Comparison of ENCODE assay signal across 2 cellular contexts in the genomic region with DNA sequence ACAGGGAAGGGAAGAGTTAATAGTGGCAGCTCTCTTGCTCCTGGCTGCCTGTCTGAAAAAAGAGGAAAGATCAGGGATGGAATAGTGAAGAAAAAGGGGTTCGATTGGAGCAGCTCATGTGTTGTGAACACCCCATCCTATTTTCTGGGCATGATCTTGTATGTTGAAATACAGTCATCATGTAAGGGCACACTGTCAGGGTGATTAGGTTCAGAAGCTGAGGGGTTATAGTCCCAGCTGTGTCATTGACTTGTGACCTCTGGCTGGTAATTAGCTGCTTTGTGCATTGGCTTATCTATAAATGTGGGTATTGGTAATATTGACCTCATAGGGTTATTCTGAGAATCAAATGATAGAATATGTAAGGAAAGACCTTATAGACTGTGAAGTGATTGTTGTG.
TF ChIP-seq lines count a peak whose summit lies in the region.

No MANE protein-coding gene starts in this region.

TF ChIP-seq in HCT116, 20 proteins besides CTCF, POLR2A, EP300 and RAD21:
- TF ChIP-seq CEBPB (IDR thresholded peaks at IDR 0.05; ENCODE audit: low read depth) (no peak), EZH2phosphoT487 (IDR thresholded peaks at IDR 0.05; ENCODE audit: borderline replicate concordance) (no peak), JUND (IDR thresholded peaks at IDR 0.05) (no peak), YY1 (IDR thresholded peaks at IDR 0.05; ENCODE audit: extremely low read depth, insufficient replicate concordance, low read depth, low read length) (no peak), ZFX (IDR thresholded peaks at IDR 0.05) (no peak), SRF (IDR thresholded peaks at IDR 0.05; ENCODE audit: low read depth) (no peak), EGR1 (IDR thresholded peaks at IDR 0.05; ENCODE audit: low read depth) (no peak)
- TF ChIP-seq, protein P1, sequence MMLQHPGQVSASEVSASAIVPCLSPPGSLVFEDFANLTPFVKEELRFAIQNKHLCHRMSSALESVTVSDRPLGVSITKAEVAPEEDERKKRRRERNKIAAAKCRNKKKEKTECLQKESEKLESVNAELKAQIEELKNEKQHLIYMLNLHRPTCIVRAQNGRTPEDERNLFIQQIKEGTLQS (IDR thresholded peaks at IDR 0.05), result no peak

TF ChIP-seq in GM12878, 131 proteins besides CTCF, POLR2A, EP300 and RAD21:
- TF ChIP-seq RAD51 (IDR thresholded peaks at IDR 0.05) (no peak), BACH1 (IDR thresholded peaks at IDR 0.05; ENCODE audit: borderline replicate concordance) (no peak), ZNF24 (IDR thresholded peaks at IDR 0.05) (no peak), IKZF1 (conservative IDR thresholded peaks at IDR 0.05) (no peak), KAT2A (conservative IDR thresholded peaks at IDR 0.05; ENCODE audit: control insufficient read depth, low read depth, low read length) (no peak), STAT1 (conservative IDR thresholded peaks at IDR 0.05) (no peak), SMC3 (IDR thresholded peaks at IDR 0.05; ENCODE audit: borderline replicate concordance, low read length) (no peak), SREBF2 (IDR thresholded peaks at IDR 0.05; ENCODE audit: low read length) (no peak), ZNF207 (IDR thresholded peaks at IDR 0.05; ENCODE audit: borderline replicate concordance) (no peak), CREM (IDR thresholded peaks at IDR 0.05; ENCODE audit: low read depth) (no peak), MEF2B (IDR thresholded peaks at IDR 0.05; ENCODE audit: partially characterized antibody, poor library complexity, severe bottlenecking) (no peak), NKRF (conservative IDR thresholded peaks at IDR 0.05) (no peak), CHD2 (IDR thresholded peaks at IDR 0.05; ENCODE audit: borderline replicate concordance, low read depth, low read length) (no peak), LARP7 (IDR thresholded peaks at IDR 0.05) (no peak), SUPT20H (IDR thresholded peaks at IDR 0.05; ENCODE audit: borderline replicate concordance, control insufficient read depth, low read depth, low read length) (no peak), MEF2A (IDR thresholded peaks at IDR 0.05; ENCODE audit: insufficient read depth, low read depth, low read length) (no peak)
- TF ChIP-seq, protein P2, sequence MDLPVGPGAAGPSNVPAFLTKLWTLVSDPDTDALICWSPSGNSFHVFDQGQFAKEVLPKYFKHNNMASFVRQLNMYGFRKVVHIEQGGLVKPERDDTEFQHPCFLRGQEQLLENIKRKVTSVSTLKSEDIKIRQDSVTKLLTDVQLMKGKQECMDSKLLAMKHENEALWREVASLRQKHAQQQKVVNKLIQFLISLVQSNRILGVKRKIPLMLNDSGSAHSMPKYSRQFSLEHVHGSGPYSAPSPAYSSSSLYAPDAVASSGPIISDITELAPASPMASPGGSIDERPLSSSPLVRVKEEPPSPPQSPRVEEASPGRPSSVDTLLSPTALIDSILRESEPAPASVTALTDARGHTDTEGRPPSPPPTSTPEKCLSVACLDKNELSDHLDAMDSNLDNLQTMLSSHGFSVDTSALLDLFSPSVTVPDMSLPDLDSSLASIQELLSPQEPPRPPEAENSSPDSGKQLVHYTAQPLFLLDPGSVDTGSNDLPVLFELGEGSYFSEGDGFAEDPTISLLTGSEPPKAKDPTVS (IDR thresholded peaks at IDR 0.05; ENCODE audit: low read depth, low read length), result no peak
- TF ChIP-seq, protein P3, sequence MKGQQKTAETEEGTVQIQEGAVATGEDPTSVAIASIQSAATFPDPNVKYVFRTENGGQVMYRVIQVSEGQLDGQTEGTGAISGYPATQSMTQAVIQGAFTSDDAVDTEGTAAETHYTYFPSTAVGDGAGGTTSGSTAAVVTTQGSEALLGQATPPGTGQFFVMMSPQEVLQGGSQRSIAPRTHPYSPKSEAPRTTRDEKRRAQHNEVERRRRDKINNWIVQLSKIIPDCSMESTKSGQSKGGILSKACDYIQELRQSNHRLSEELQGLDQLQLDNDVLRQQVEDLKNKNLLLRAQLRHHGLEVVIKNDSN (IDR thresholded peaks at IDR 0.05; ENCODE audit: borderline replicate concordance, extremely low read length, insufficient read depth, low read depth, low read length), result no peak
- TF ChIP-seq, protein P4, sequence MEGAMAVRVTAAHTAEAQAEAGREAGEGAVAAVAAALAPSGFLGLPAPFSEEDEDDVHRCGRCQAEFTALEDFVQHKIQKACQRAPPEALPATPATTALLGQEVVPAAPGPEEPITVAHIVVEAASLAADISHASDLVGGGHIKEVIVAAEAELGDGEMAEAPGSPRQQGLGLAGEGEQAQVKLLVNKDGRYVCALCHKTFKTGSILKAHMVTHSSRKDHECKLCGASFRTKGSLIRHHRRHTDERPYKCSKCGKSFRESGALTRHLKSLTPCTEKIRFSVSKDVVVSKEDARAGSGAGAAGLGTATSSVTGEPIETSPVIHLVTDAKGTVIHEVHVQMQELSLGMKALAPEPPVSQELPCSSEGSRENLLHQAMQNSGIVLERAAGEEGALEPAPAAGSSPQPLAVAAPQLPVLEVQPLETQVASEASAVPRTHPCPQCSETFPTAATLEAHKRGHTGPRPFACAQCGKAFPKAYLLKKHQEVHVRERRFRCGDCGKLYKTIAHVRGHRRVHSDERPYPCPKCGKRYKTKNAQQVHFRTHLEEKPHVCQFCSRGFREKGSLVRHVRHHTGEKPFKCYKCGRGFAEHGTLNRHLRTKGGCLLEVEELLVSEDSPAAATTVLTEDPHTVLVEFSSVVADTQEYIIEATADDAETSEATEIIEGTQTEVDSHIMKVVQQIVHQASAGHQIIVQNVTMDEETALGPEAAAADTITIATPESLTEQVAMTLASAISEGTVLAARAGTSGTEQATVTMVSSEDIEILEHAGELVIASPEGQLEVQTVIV (IDR thresholded peaks at IDR 0.05; ENCODE audit: borderline replicate concordance, partially characterized antibody), result no peak
